Comparison of ENCODE assay signal across 8 cellular contexts in the genomic region with DNA sequence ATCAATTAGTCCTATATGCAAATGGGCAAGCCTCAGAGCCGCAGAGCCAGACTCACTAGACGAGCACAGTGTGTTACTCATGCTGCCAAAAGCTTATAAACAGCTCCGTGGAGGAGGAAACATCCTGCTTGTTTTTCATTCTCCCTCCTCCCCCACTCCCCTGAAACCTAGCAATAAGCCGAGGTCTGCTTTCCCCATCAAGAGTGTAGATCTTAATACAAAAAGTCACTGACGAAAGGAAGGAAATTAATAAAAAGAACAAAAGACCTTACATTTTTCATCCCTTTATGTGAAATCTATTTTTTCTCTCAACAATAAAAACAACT.
DNase-seq lines count a peak whose midpoint lies in the region; ATAC-seq and TF ChIP-seq lines count a peak whose summit lies in the region.

No MANE protein-coding gene starts in this region.

- no peaks in the 10 kb centered on the region for H3K9me3 Mint-ChIP-seq in stimulated activated effector memory CD8-positive, alpha-beta T cell treated with anti-CD3 and anti-CD28 coated beads, Interleukin-12 subunit alpha, Interleukin-12 subunit beta, amount 100 ng/mL, for 72 hours

- H3K36me3 Mint-ChIP-seq in T-helper 17 cell (ENCODE audit: low read depth), result peaks cover 3% of the 10 kb centered on the region
- no peaks in the 10 kb centered on the region for H3K36me3 Mint-ChIP-seq in stimulated activated effector memory CD8-positive, alpha-beta T cell treated with anti-CD3 and anti-CD28 coated beads, Interleukin-12 subunit alpha, Interleukin-12 subunit beta, amount 100 ng/mL, for 72 hours

- H3K27ac Mint-ChIP-seq in T-helper 17 cell, result peak overlapping the region; percentile 86
- H3K27ac Mint-ChIP-seq in stimulated activated effector memory CD8-positive, alpha-beta T cell treated with anti-CD3 and anti-CD28 coated beads, Interleukin-12 subunit alpha, Interleukin-12 subunit beta, amount 100 ng/mL, for 72 hours, result no peak overlapping the region

- H3K4me1 Mint-ChIP-seq in T-helper 17 cell, result peaks cover 41% of the 10 kb centered on the region
- peaks cover 47% of the 10 kb centered on the region for H3K4me1 Mint-ChIP-seq in stimulated activated effector memory CD8-positive, alpha-beta T cell treated with anti-CD3 and anti-CD28 coated beads, Interleukin-12 subunit alpha, Interleukin-12 subunit beta, amount 100 ng/mL, for 72 hours

- H3K9me3 ChIP-seq in T-helper 17 cell (ENCODE audit: control insufficient read depth, low read length, poor library complexity, severe bottlenecking), result no peaks in the 10 kb centered on the region

- peak; percentile 70 for DNase-seq in activated effector memory CD4-positive, alpha-beta T cell treated with anti-CD3 and anti-CD28 coated beads, Interleukin-2, amount 50 U/mL, for 16 hours
- DNase-seq in activated effector memory CD4-positive, alpha-beta T cell treated with Interleukin-2 at 50 U/mL for 16 hours, result no peak
- DNase-seq in T-helper 17 cell, result no peak
- peak; percentile 87 for DNase-seq in fibroblast of villous mesenchyme (ENCODE audit: low read depth)
- DNase-seq in stimulated activated effector memory CD8-positive, alpha-beta T cell treated with anti-CD3 and anti-CD28 coated beads, Interleukin-12 subunit alpha, Interleukin-12 subunit beta, amount 100 ng/mL, for 72 hours (ENCODE audit: low spot score in 2 of 2), result no peak
- no peak for DNase-seq in SIG-M5 treated with dmso at 0.1 percent for 504 hours (lab: John Stamatoyannopoulos, UW; ENCODE audit: unreplicated experiment)
- no peak for DNase-seq in GM19240 (ENCODE audit: insufficient read length, low spot score)

- peak overlapping the region; percentile 53 for H3K4me3 Mint-ChIP-seq in T-helper 17 cell
- H3K4me3 Mint-ChIP-seq in stimulated activated effector memory CD8-positive, alpha-beta T cell treated with anti-CD3 and anti-CD28 coated beads, Interleukin-12 subunit alpha, Interleukin-12 subunit beta, amount 100 ng/mL, for 72 hours, result no peak overlapping the region

- no peak overlapping the region for H3K4me3 ChIP-seq in fibroblast of villous mesenchyme (ENCODE audit: low read depth, low read length)

- no peak for TF ChIP-seq CTCF in fibroblast of villous mesenchyme (IDR thresholded peaks at IDR 0.05; ENCODE audit: insufficient read depth, low read depth, low read length)

- H3K27me3 Mint-ChIP-seq in T-helper 17 cell, result peaks cover 5% of the 10 kb centered on the region

- ATAC-seq in T-helper 17 cell (peak; percentile 59), GM19463 (IDR thresholded peaks at IDR 0.05; ENCODE audit: unreplicated experiment) (no peak)
- peak; percentile 48 for ATAC-seq in stimulated activated effector memory CD8-positive, alpha-beta T cell treated with anti-CD3 and anti-CD28 coated beads, Interleukin-12 subunit alpha, Interleukin-12 subunit beta, amount 100 ng/mL, for 72 hours

Comparison
In these comparisons a context has a peak if more than half of its experiments do, and no peak if none do; other contexts are left out.
1. DNase-seq: peak in activated effector memory CD4-positive, alpha-beta T cell treated with anti-CD3 and anti-CD28 coated beads, Interleukin-2, amount 50 U/mL, for 16 hours (single experiment) and fibroblast of villous mesenchyme (single experiment); none in activated effector memory CD4-positive, alpha-beta T cell treated with Interleukin-2 at 50 U/mL for 16 hours (single experiment), T-helper 17 cell (0 of 3), stimulated activated effector memory CD8-positive, alpha-beta T cell treated with anti-CD3 and anti-CD28 coated beads, Interleukin-12 subunit alpha, Interleukin-12 subunit beta, amount 100 ng/mL, for 72 hours (0 of 2), SIG-M5 treated with dmso at 0.1 percent for 504 hours (single experiment) and GM19240 (single experiment).